4 cellular contexts compared by ENCODE assay signal in the genomic region with DNA sequence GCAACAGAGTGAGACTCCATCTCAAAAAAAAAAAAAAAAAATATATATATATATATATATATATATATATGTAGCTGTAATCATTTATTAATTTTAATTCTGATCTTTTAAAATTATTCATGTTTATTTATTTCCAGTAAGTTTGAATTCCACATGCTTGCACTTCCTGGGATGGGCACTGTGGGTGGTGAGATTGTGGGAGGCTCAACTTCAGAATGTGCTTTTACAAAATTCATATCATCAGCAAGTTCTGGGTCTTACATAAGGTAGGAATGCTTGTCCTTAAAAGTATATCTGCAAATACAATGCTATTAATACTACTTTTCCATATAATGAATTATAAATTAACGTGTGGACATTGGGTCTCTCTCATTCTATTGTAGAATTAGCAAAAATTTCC.
"Had no signal": no experiment of that assay in that cellular context is flagged by ENCODE, and none has a peak within 500 bp of the region (broad histone marks: within the 10 kb centered on the region; RNA-seq: fewer than 3 reads in every experiment).

No MANE protein-coding gene starts in this region.

- DNase-seq: H9, HCEC 1CT, KBM-7 had no signal

- H3K27ac ChIP-seq: HL-60 had no signal
